Comparison of ENCODE assay signal across 13 cellular contexts in genomic region chr12:66548338-66549049, GRCh38.
DNase-seq lines count a peak whose midpoint lies in the region; ATAC-seq, FAIRE-seq and TF ChIP-seq lines count a peak whose summit lies in the region.
"Had no signal": no experiment of that assay in that cellular context is flagged by ENCODE, and none has a peak within 500 bp of the region (broad histone marks: within the 10 kb centered on the region; RNA-seq: fewer than 3 reads in every experiment).

No MANE protein-coding gene starts in this region.

- 87 to 93% methylated on average over 4 of the region's 4 CpGs for WGBS in pancreas, 2 donors

- ATAC-seq in HG03103 (IDR thresholded peaks at IDR 0.05; ENCODE audit: low read depth, unreplicated experiment) (peak; percentile 52), HG03280 (IDR thresholded peaks at IDR 0.05; ENCODE audit: unreplicated experiment) (no peak), GM19467 (IDR thresholded peaks at IDR 0.05; ENCODE audit: unreplicated experiment) (no peak), pancreas (no peak)
- ATAC-seq: left lung had no signal

- H3K27ac ChIP-seq in pancreas = no peak overlapping the region
- H3K27ac ChIP-seq: esophagus muscularis mucosa, left lung, SK-N-MC had no signal

- peaks cover 2% of the 10 kb centered on the region for H3K4me1 Mint-ChIP-seq in progenitor cell of endocrine pancreas (ENCODE audit: low read depth)

- no peaks in the 10 kb centered on the region for H3K36me3 ChIP-seq in pancreas
- H3K36me3 ChIP-seq: esophagus muscularis mucosa, left lung had no signal

- peak; percentile 22 for TF ChIP-seq CTCF in astrocyte of the cerebellum (IDR thresholded peaks at IDR 0.05; ENCODE audit: low read depth, low read length, missing control alignments)
- peak; percentile 35 for TF ChIP-seq CTCF in progenitor cell of endocrine pancreas (IDR thresholded peaks at IDR 0.05; ENCODE audit: unreplicated experiment)
- TF ChIP-seq CTCF in pancreas (IDR thresholded peaks at IDR 0.05) = no peak

- FAIRE-seq in pancreas (lab: Jason Lieb, UNC) = no peak

- no peaks in the 10 kb centered on the region for H3K9me3 Mint-ChIP-seq in progenitor cell of endocrine pancreas (ENCODE audit: low read depth)

- no peak overlapping the region for H3K4me3 Mint-ChIP-seq in progenitor cell of endocrine pancreas (ENCODE audit: low read depth)

- H3K27ac Mint-ChIP-seq in progenitor cell of endocrine pancreas = no peak overlapping the region

- no peaks in the 10 kb centered on the region for H3K4me1 ChIP-seq in pancreas
- H3K4me1 ChIP-seq: esophagus muscularis mucosa, left lung had no signal

- H3K27me3 ChIP-seq in pancreas = no peaks in the 10 kb centered on the region
- H3K27me3 ChIP-seq: esophagus muscularis mucosa, left lung had no signal

- H3K4me3 ChIP-seq in astrocyte of the cerebellum (ENCODE audit: low read depth, low read length) (no peak overlapping the region), pancreas (no peak overlapping the region)
- H3K4me3 ChIP-seq: esophagus muscularis mucosa, left lung, SK-N-MC had no signal

- intact Hi-C loops in pancreas (cut with DNase I) = no loop called here

- no peaks in the 10 kb centered on the region for H3K27me3 Mint-ChIP-seq in progenitor cell of endocrine pancreas

- H3K9me3 ChIP-seq in pancreas = no peaks in the 10 kb centered on the region
- H3K9me3 ChIP-seq: esophagus muscularis mucosa, left lung had no signal

- DNase-seq in NOMO-1 treated with DMSO at 0.1 percent for 48 hours (lab: John Stamatoyannopoulos, UW; ENCODE audit: unreplicated experiment) (peak; percentile 4), NOMO-1 treated with dmso at 0.1 percent for 144 hours (lab: John Stamatoyannopoulos, UW; ENCODE audit: unreplicated experiment) (no peak), astrocyte of the cerebellum (ENCODE audit: low read depth) (no peak), progenitor cell of endocrine pancreas (ENCODE audit: low spot score, unreplicated experiment) (no peak), pancreas (no peak)
- DNase-seq: aorta, left lung, NCI-H146 had no signal

- in situ Hi-C loops in astrocyte of the cerebellum (cut with HindIII; ENCODE audit: low sequenced_read_pairs) = no loop called here

- no peaks in the 10 kb centered on the region for H3K36me3 Mint-ChIP-seq in progenitor cell of endocrine pancreas (ENCODE audit: insufficient read depth)

Comparison
In these comparisons a context has a peak if more than half of its experiments do, and no peak if none do; other contexts are left out.
1. CTCF ChIP-seq: peak in astrocyte of the cerebellum (single experiment) and progenitor cell of endocrine pancreas (single experiment); none in pancreas (0 of 4).